2 cellular contexts compared by ENCODE assay signal in genomic region chr4:163564221-163564720, GRCh38.
TF ChIP-seq lines count a peak whose summit lies in the region.

No MANE protein-coding gene starts in this region.

TF ChIP-seq in WTC11, 78 proteins besides CTCF, POLR2A, EP300 and RAD21 (continued from another document and continues in another):
- TF ChIP-seq MLX (CRISPR knock-in tag; IDR thresholded peaks at IDR 0.05): no peak
- TF ChIP-seq ARID4B (CRISPR knock-in tag; IDR thresholded peaks at IDR 0.05; ENCODE audit: borderline replicate concordance): no peak
- no peak for TF ChIP-seq ZNF281 (CRISPR knock-in tag; IDR thresholded peaks at IDR 0.05)
- TF ChIP-seq ZNF512 (CRISPR knock-in tag; IDR thresholded peaks at IDR 0.05; ENCODE audit: borderline replicate concordance): no peak
- TF ChIP-seq ELF4 (CRISPR knock-in tag; IDR thresholded peaks at IDR 0.05; ENCODE audit: low read depth): no peak
- no peak for TF ChIP-seq ZNF423 (CRISPR knock-in tag; IDR thresholded peaks at IDR 0.05)
- no peak for TF ChIP-seq ETV6 (CRISPR knock-in tag; IDR thresholded peaks at IDR 0.05)
- TF ChIP-seq ZNF532 (CRISPR knock-in tag; IDR thresholded peaks at IDR 0.05; ENCODE audit: borderline replicate concordance): no peak

TF ChIP-seq in neural cell, 6 proteins besides CTCF, POLR2A, EP300 and RAD21 (continued from another document):
- TF ChIP-seq REST (IDR thresholded peaks at IDR 0.05; ENCODE audit: borderline replicate concordance) (no peak), POLR2AphosphoS5 (IDR thresholded peaks at IDR 0.05) (no peak), TAF1 (IDR thresholded peaks at IDR 0.05; ENCODE audit: low read depth) (no peak)
